In the genomic region with DNA sequence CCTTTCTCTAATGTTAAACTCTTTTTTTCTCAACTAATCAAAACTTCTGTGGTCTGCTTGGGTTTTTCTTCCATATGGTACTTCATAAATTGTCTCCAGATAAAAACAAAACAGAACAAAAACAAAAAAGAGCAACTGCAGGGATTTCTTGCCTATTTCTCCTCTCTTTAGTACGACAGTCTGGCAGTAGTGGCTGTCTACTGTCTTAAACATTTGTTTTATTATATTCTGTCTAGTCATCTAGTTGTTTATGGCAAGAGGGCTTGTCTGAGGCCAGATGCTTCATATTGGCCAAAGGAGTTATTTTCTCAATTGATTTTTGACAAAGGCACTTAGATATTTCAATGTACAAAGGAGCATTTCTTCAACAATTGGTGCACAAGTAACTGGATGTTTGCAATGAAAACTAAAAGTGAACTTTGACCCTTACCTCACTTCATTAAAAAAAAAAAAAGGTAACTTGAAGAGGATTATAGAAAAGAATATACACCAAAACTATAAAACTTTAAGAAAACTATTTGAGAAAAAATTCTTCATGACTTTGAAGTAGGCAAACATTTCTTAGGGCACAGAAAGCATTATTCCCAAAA, we compare ENCODE assay signal across 26 cellular contexts.
DNase-seq lines count a peak whose midpoint lies in the region; ATAC-seq, FAIRE-seq and TF ChIP-seq lines count a peak whose summit lies in the region.
"Had no signal": no experiment of that assay in that cellular context is flagged by ENCODE, and none has a peak within 500 bp of the region (broad histone marks: within the 10 kb centered on the region; RNA-seq: fewer than 3 reads in every experiment).

No MANE protein-coding gene starts in this region.

- no peak for ATAC-seq in HepG2
- peak; percentile 29 for ATAC-seq in HG03432 (IDR thresholded peaks at IDR 0.05; ENCODE audit: unreplicated experiment)
- ATAC-seq in GM18505 (IDR thresholded peaks at IDR 0.05; ENCODE audit: unreplicated experiment), result no peak
- ATAC-seq: left colon had no signal

- H3K9me3 ChIP-seq in liver (ENCODE audit: control insufficient read depth in 4 of 4, low read length in 3 of 4) (no peaks in the 10 kb centered on the region), HepG2 (ENCODE audit: low read length) (no peaks in the 10 kb centered on the region), SU-DHL-6 (ENCODE audit: insufficient read depth, low read length) (no peaks in the 10 kb centered on the region)
- H3K9me3 ChIP-seq: suprapubic skin, upper lobe of left lung had no signal

- CTCF ChIA-PET in HepG2 (lab: Yijun Ruan, JAX; ENCODE audit: low intra/inter-chr PET ratio, low total read pairs), result no interaction called here

- no peak for TF ChIP-seq CTCF in liver (IDR thresholded peaks at IDR 0.05; ENCODE audit: low read depth, low read length, missing input control)
- TF ChIP-seq CTCF in HepG2 (CRISPR knock-in tag; IDR thresholded peaks at IDR 0.05), result no peak
- no peak for TF ChIP-seq CTCF in SU-DHL-6 (IDR thresholded peaks at IDR 0.05; ENCODE audit: insufficient read depth, low read length, poor library complexity, severe bottlenecking)

- H3K27ac ChIP-seq in liver (ENCODE audit: low read depth in 1 of 2, low read length in 2 of 2) (peak overlapping the region in 1 of 2 donors; percentile 38), HepG2 (ENCODE audit: extremely low read length, insufficient read depth, low read length) (no peak overlapping the region), SU-DHL-6 (ENCODE audit: low read depth, low read length) (no peak overlapping the region)
- H3K27ac ChIP-seq: GM23248, suprapubic skin, upper lobe of left lung had no signal

- no peak for TF ChIP-seq POLR2A in HepG2 (IDR thresholded peaks at IDR 0.05; ENCODE audit: insufficient read depth in 1 of 2, low read depth in 2 of 2, low read length in 2 of 2)
- TF ChIP-seq POLR2A in GM18505 (IDR thresholded peaks at IDR 0.05; ENCODE audit: borderline replicate concordance, extremely low read depth, insufficient read depth, insufficient read length), result no peak

- no peak for TF ChIP-seq EP300 in HepG2 (IDR thresholded peaks at IDR 0.05; ENCODE audit: low read depth in 2 of 2, low read length in 2 of 2)
- TF ChIP-seq EP300 in HepG2 (CRISPR knock-in tag; IDR thresholded peaks at IDR 0.05; ENCODE audit: borderline replicate concordance), result no peak

- no peaks in the 10 kb centered on the region for H3K36me3 ChIP-seq in liver (ENCODE audit: control insufficient read depth in 4 of 4, insufficient read depth in 3 of 4, low read depth in 1 of 4, low read length in 3 of 4)
- H3K36me3 ChIP-seq in HepG2 (replicated peaks in 1 of 2; ENCODE audit: control insufficient read depth in 1 of 2, insufficient read depth in 2 of 2, low read length in 2 of 2), result no peaks in the 10 kb centered on the region
- no peaks in the 10 kb centered on the region for H3K36me3 ChIP-seq in SU-DHL-6 (ENCODE audit: low read length)
- H3K36me3 ChIP-seq: suprapubic skin, upper lobe of left lung had no signal

- no peak overlapping the region for H3K4me2 ChIP-seq in HepG2 (ENCODE audit: low read depth, low read length)
- H3K4me2 ChIP-seq in SU-DHL-6 (ENCODE audit: low read depth, low read length, poor library complexity, severe bottlenecking), result peak overlapping the region; percentile 33

- H3K4me3 ChIP-seq in liver (ENCODE audit: low read depth in 1 of 3, low read length in 3 of 3) (peak overlapping the region; percentile 4 to 27 (median 10)), HepG2 (replicated peaks in 1 of 3; ENCODE audit: insufficient read depth in 1 of 3, low read depth in 2 of 3, low read length in 3 of 3) (no peak overlapping the region), SU-DHL-6 (ENCODE audit: insufficient read depth, low read length, poor library complexity, severe bottlenecking) (no peak overlapping the region)
- H3K4me3 ChIP-seq: GM23248, suprapubic skin, upper lobe of left lung had no signal

- no peaks in the 10 kb centered on the region for H3K9me2 ChIP-seq in SU-DHL-6 (replicated peaks; ENCODE audit: insufficient read depth, low read length)

- in situ Hi-C loops in HepG2 (cut with HindIII; ENCODE audit: extremely low pct_ligation_motif_present, low pct_unique_long_range_greater_than_20kb) (no loop called here), ACHN (cut with HindIII; ENCODE audit: low pct_ligation_motif_present, low pct_unique_long_range_greater_than_20kb, low sequenced_read_pairs) (no loop called here)

- TF ChIP-seq RAD21 in liver (IDR thresholded peaks at IDR 0.05) (no peak), HepG2 (CRISPR knock-in tag; IDR thresholded peaks at IDR 0.05) (no peak)

- H2AFZ ChIP-seq in HepG2 (ENCODE audit: low read length) (no peak overlapping the region), SU-DHL-6 (ENCODE audit: low read depth, low read length, severe bottlenecking) (peak overlapping the region; percentile 61)
- H2AFZ ChIP-seq: GM23248 had no signal

- H3F3A ChIP-seq in SU-DHL-6 (ENCODE audit: insufficient read depth), result no peaks in the 10 kb centered on the region

- intact Hi-C loops in HepG2 (cut with micrococcal nuclease; ENCODE audit: unreplicated experiment), result no loop called here

- H3K9ac ChIP-seq in liver (ENCODE audit: low read depth in 1 of 2, low read length in 2 of 2) (peak overlapping the region in 1 of 2 donors; percentile 42), HepG2 (ENCODE audit: insufficient read depth, low read depth, low read length) (no peak overlapping the region), SU-DHL-6 (ENCODE audit: low read length) (peak overlapping the region; percentile 7; the same call in 1 of the 2 replicates)
- H3K9ac ChIP-seq: GM23248 had no signal

- H3K79me2 ChIP-seq in HepG2 (ENCODE audit: insufficient read depth, low read length) (no peaks in the 10 kb centered on the region), SU-DHL-6 (ENCODE audit: insufficient read depth, low read length) (no peaks in the 10 kb centered on the region)

- H4K20me1 ChIP-seq in HepG2 (ENCODE audit: insufficient read depth, low read length) (no peaks in the 10 kb centered on the region), SU-DHL-6 (ENCODE audit: low read depth, low read length) (no peaks in the 10 kb centered on the region)

- no TSS peak for BruUV-seq in HepG2 (replicated peaks; lab: Mats Ljungman, UMichigan)

- 47% methylated on average over 1 of the region's 1 CpG for WGBS in liver
- 48% methylated on average over 1 of the region's 1 CpG for WGBS in HepG2 (ENCODE audit: low lambda C conversion rate)

- no peak for FAIRE-seq in HepG2 (lab: Jason Lieb, UNC)

- H3K4me1 ChIP-seq in liver (ENCODE audit: control insufficient read depth in 4 of 4, insufficient read depth in 4 of 4, low read length in 3 of 4) (peaks cover 0 to 13% (median 6%) of the 10 kb centered on the region in 4 donors), HepG2 (ENCODE audit: insufficient read depth, low read length) (no peaks in the 10 kb centered on the region)
- H3K4me1 ChIP-seq: suprapubic skin, upper lobe of left lung had no signal

- POLR2A ChIA-PET in HepG2 (lab: Yijun Ruan, JAX), result no interaction called here

- DNase-seq in HepG2 (ENCODE audit: low spot score) (no peak), RPMI8226 (no peak), amniotic stem cell (lab: John Stamatoyannopoulos, UW) (no peak), ACHN (no peak)
- DNase-seq: 8988T; activated CD4-positive, alpha-beta memory T cell treated with anti-CD3 and anti-CD28 coated beads for 36 hours; activated CD4-positive, CD25-positive, alpha-beta regulatory T cell treated with anti-CD3 and anti-CD28 coated beads, Interleukin-2, amount 50 U/mL, for 72 hours; activated naive CD4-positive, alpha-beta T cell; DND-41; erythroblast; GM23248; left colon; mesendoderm; NCI-H1092; NCI-H187; NCI-H2171; NCI-H82; small intestine; stimulated activated naive CD4-positive, alpha-beta T cell treated with Interleukin-2 at 50 U/mL for 16 hours; T-helper 2 cell; upper lobe of left lung had no signal

- H3K27me3 ChIP-seq in liver (ENCODE audit: control insufficient read depth in 4 of 4, insufficient read depth in 4 of 4, low read length in 3 of 4) (no peaks in the 10 kb centered on the region), HepG2 (ENCODE audit: control insufficient read depth in 1 of 2, insufficient read depth in 2 of 2, low read length in 2 of 2) (no peaks in the 10 kb centered on the region), SU-DHL-6 (ENCODE audit: low read length) (no peaks in the 10 kb centered on the region)
- H3K27me3 ChIP-seq: suprapubic skin, upper lobe of left lung had no signal

TF ChIP-seq in liver, 16 proteins besides CTCF, POLR2A, EP300 and RAD21:
- TF ChIP-seq, protein P1, sequence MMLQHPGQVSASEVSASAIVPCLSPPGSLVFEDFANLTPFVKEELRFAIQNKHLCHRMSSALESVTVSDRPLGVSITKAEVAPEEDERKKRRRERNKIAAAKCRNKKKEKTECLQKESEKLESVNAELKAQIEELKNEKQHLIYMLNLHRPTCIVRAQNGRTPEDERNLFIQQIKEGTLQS (IDR thresholded peaks at IDR 0.05), result no peak
- peak; percentile 51 to 63 for TF ChIP-seq HNF4A (conservative IDR thresholded peaks at IDR 0.05)

TF ChIP-seq in HepG2, 621 proteins besides CTCF, POLR2A, EP300 and RAD21 (continues in another document):
- TF ChIP-seq, protein P2, sequence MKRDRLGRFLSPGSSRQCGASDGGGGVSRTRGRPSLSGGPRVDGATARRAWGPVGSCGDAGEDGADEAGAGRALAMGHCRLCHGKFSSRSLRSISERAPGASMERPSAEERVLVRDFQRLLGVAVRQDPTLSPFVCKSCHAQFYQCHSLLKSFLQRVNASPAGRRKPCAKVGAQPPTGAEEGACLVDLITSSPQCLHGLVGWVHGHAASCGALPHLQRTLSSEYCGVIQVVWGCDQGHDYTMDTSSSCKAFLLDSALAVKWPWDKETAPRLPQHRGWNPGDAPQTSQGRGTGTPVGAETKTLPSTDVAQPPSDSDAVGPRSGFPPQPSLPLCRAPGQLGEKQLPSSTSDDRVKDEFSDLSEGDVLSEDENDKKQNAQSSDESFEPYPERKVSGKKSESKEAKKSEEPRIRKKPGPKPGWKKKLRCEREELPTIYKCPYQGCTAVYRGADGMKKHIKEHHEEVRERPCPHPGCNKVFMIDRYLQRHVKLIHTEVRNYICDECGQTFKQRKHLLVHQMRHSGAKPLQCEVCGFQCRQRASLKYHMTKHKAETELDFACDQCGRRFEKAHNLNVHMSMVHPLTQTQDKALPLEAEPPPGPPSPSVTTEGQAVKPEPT (CRISPR knock-in tag; IDR thresholded peaks at IDR 0.05; ENCODE audit: low read depth), result no peak

Comparison
In these comparisons a context has a peak if more than half of its experiments do, and no peak if none do; other contexts are left out.
1. H3K4me3 ChIP-seq: peak in liver (3 of 3); none in HepG2 (0 of 3) and SU-DHL-6 (single experiment).